1 cellular context compared by ENCODE assay signal in genomic region chr19:46289724-46290619, GRCh38.
TF ChIP-seq lines count a peak whose summit lies in the region.

No MANE protein-coding gene starts in this region.

TF ChIP-seq in A549, 52 proteins besides CTCF, POLR2A, EP300 and RAD21:
- TF ChIP-seq HMGXB4 (CRISPR knock-in tag; IDR thresholded peaks at IDR 0.05; ENCODE audit: borderline replicate concordance) (no peak), HES2 (IDR thresholded peaks at IDR 0.05) (no peak), RFX5 (IDR thresholded peaks at IDR 0.05) (no peak), HOXA7 (CRISPR knock-in tag; IDR thresholded peaks at IDR 0.05) (no peak), PHF8 (IDR thresholded peaks at IDR 0.05; ENCODE audit: borderline replicate concordance, low read depth) (no peak), NFE2L2 (conservative IDR thresholded peaks at IDR 0.05; ENCODE audit: low read length) (no peak), HDAC2 (IDR thresholded peaks at IDR 0.05) (no peak), FOSL2 (IDR thresholded peaks at IDR 0.05) (no peak), FOSL2 (CRISPR knock-in tag; IDR thresholded peaks at IDR 0.05) (no peak), CBX8 (IDR thresholded peaks at IDR 0.05) (no peak), ESRRA (IDR thresholded peaks at IDR 0.05; ENCODE audit: borderline replicate concordance, low read length) (no peak), RCOR1 (IDR thresholded peaks at IDR 0.05; ENCODE audit: low read depth, low read length) (no peak), SMC3 (IDR thresholded peaks at IDR 0.05) (no peak), RARB (CRISPR knock-in tag; IDR thresholded peaks at IDR 0.05) (no peak), USF2 (IDR thresholded peaks at IDR 0.05) (no peak), ZFP36 (IDR thresholded peaks at IDR 0.05; ENCODE audit: borderline replicate concordance, partially characterized antibody) (no peak), TP53 (CRISPR knock-in tag; IDR thresholded peaks at IDR 0.05) (no peak), HEYL (CRISPR knock-in tag; IDR thresholded peaks at IDR 0.05) (no peak), SREBF2 (IDR thresholded peaks at IDR 0.05) (no peak), BCL3 (IDR thresholded peaks at IDR 0.05) (no peak), NR3C1 (IDR thresholded peaks at IDR 0.05) (no peak)
